In the genomic region with DNA sequence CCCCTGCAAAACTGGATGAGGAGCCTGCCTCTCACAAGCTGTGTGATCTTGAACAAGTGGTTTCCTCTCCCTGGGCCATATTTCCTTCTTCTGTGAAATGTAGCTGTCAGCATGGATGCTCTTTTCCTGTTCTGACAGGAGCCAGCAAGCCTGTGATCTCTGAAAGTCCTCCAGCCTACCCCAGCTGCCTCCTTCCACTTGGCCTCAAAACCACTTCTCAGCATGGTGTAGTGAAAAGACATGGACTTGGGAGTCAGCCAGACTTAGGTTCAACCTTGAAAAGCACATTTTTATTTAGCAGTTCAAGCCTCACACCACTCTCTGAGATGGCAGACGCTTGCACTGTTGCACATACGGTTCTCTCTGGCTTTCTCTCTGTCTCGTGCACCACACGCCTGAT, we compare ENCODE assay signal across 1 cellular context.
TF ChIP-seq lines count a peak whose summit lies in the region.

No MANE protein-coding gene starts in this region.

TF ChIP-seq in SK-N-SH, 30 proteins besides CTCF, POLR2A, EP300 and RAD21 (continued from another document):
- TF ChIP-seq, protein P1, sequence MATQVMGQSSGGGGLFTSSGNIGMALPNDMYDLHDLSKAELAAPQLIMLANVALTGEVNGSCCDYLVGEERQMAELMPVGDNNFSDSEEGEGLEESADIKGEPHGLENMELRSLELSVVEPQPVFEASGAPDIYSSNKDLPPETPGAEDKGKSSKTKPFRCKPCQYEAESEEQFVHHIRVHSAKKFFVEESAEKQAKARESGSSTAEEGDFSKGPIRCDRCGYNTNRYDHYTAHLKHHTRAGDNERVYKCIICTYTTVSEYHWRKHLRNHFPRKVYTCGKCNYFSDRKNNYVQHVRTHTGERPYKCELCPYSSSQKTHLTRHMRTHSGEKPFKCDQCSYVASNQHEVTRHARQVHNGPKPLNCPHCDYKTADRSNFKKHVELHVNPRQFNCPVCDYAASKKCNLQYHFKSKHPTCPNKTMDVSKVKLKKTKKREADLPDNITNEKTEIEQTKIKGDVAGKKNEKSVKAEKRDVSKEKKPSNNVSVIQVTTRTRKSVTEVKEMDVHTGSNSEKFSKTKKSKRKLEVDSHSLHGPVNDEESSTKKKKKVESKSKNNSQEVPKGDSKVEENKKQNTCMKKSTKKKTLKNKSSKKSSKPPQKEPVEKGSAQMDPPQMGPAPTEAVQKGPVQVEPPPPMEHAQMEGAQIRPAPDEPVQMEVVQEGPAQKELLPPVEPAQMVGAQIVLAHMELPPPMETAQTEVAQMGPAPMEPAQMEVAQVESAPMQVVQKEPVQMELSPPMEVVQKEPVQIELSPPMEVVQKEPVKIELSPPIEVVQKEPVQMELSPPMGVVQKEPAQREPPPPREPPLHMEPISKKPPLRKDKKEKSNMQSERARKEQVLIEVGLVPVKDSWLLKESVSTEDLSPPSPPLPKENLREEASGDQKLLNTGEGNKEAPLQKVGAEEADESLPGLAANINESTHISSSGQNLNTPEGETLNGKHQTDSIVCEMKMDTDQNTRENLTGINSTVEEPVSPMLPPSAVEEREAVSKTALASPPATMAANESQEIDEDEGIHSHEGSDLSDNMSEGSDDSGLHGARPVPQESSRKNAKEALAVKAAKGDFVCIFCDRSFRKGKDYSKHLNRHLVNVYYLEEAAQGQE (IDR thresholded peaks at IDR 0.05; ENCODE audit: low read depth, low read length) = no peak
- TF ChIP-seq, protein P2, sequence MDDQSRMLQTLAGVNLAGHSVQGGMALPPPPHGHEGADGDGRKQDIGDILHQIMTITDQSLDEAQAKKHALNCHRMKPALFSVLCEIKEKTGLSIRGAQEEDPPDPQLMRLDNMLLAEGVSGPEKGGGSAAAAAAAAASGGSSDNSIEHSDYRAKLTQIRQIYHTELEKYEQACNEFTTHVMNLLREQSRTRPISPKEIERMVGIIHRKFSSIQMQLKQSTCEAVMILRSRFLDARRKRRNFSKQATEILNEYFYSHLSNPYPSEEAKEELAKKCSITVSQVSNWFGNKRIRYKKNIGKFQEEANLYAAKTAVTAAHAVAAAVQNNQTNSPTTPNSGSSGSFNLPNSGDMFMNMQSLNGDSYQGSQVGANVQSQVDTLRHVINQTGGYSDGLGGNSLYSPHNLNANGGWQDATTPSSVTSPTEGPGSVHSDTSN (IDR thresholded peaks at IDR 0.05) = no peak
TF ChIP-seq in SK-N-SH: peak in this region for 0.
